In the genomic region with DNA sequence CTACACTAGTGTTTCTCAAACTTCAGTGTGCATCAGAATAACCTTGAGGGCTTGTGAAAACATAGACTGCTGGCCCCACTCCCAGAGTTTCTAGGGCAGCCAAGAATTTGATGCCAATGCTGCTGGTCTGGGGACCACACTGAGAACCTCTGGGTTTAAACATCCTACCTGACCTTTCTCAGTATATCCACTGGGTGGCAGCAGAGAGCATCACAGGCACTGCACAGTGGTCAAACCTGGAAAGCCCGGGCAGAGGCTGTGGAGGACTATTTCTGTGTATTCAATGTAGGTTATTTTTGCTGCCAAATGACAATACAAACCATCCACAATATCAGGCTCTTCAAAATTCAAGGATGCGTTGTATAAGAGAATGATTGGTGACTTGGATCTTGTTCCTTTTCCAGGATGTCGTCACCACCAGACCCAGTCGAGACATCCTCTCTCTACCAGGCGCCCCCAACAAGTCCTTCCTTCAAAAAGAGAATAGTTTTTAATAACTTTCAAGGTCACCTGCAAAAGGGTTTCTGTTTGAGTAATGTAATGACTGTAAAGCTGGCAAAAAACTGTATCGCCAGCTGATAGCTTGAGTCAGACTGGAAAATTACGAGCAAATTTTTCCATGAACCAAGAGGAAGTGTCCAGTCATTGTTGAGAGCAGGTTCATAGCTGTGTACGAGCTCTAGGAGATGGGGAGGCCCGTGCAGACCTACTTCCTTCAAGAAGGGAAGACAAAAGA, we compare ENCODE assay signal across 8 cellular contexts. TPM values are rescaled to one million over a fixed set of nuclear protein-coding genes. Genes with fewer than 3 reads are reported as not detected.
A peak's percentile ranks its signal among the peaks of the same experiment; 100 is the strongest.
DNase-seq lines count a peak whose midpoint lies in the region; ATAC-seq and TF ChIP-seq lines count a peak whose summit lies in the region.

No MANE protein-coding gene starts in this region.

- CTCF ChIA-PET in MCF 10A (lab: Yijun Ruan, JAX), result interaction anchor here (0.6 to 17.5 kb wide), 44 partner anchors 9 to 663 kb away, joined by 3 to 297 read pairs (median 4); a partner anchor contains a TSS

- no peaks in the 10 kb centered on the region for H3K27me3 Mint-ChIP-seq in MCF 10A (ENCODE audit: insufficient read depth, unreplicated experiment)

- no TSS peak for BruUV-seq in MCF 10A (replicated peaks; lab: Mats Ljungman, UMichigan)

- no peak overlapping the region for H3K27ac Mint-ChIP-seq in MCF 10A (ENCODE audit: low read depth, unreplicated experiment)

- no peaks in the 10 kb centered on the region for H3K36me3 Mint-ChIP-seq in MCF 10A (ENCODE audit: insufficient read depth, unreplicated experiment)

- ATAC-seq in GM18858 (IDR thresholded peaks at IDR 0.05; ENCODE audit: unreplicated experiment) (peak; percentile 85), HG03045 (IDR thresholded peaks at IDR 0.05; ENCODE audit: unreplicated experiment) (peak; percentile 86)

- DNase-seq in AG08395 (ENCODE audit: low spot score) (peak; percentile 80), NCI-H2171 (lab: John Stamatoyannopoulos, UW) (peak; percentile 22), MCF 10A (ENCODE audit: unreplicated experiment) (peak; percentile 87), islet precursor cell (peak; percentile 79)
- peak; percentile 29 to 55 for DNase-seq in stimulated activated CD4-positive, alpha-beta T cell treated with anti-CD3 and anti-CD28 coated beads, Interleukin-1b, Interleukin-23, amount 100 ng/mL, for 4 hours (ENCODE audit: low read depth in 2 of 2)

- H3K27ac ChIP-seq in VCaP, result peak overlapping the region; percentile 34

- intact Hi-C loops in MCF 10A (cut with micrococcal nuclease), result loop anchor here (1.0 to 2.0 kb wide), 4 partner anchors 51 to 621 kb away; a partner anchor contains a TSS

- TF ChIP-seq CTCF in VCaP (conservative IDR thresholded peaks at IDR 0.05) (peak; percentile 94), MCF 10A (IDR thresholded peaks at IDR 0.05; ENCODE audit: unreplicated experiment) (peak; percentile 86)

- peaks cover 18% of the 10 kb centered on the region for H3K4me1 Mint-ChIP-seq in MCF 10A (ENCODE audit: insufficient read depth, unreplicated experiment)

- H3K4me3 Mint-ChIP-seq in MCF 10A (ENCODE audit: unreplicated experiment), result no peak overlapping the region

- POLR2A ChIA-PET in MCF 10A (lab: Yijun Ruan, JAX), result interaction anchor here (1.1 to 2.0 kb wide), 4 partner anchors 47 to 146 kb away, joined by 4 to 23 read pairs (median 12); no protein-coding TSS in a partner anchor

- H3K9me3 Mint-ChIP-seq in MCF 10A (ENCODE audit: unreplicated experiment), result no peaks in the 10 kb centered on the region

RNA-seq across cellular contexts. Expression of a gene that starts 30.6 kb away (rescaled TPM):
- 0.96 and 1.3 TPM in 2 replicates for total RNA-seq in MCF 10A (2022)

Comparison
In these comparisons a context has a peak if more than half of its experiments do, and no peak if none do; other contexts are left out.
1. Peak in every context shown above with its lines: DNase-seq, ATAC-seq and H3K27ac ChIP-seq.
2. DNase-seq: peak in every context shown above with its lines; median percentile 87 in MCF 10A; 80 in AG08395; 79 in islet precursor cell; 42 in stimulated activated CD4-positive, alpha-beta T cell treated with anti-CD3 and anti-CD28 coated beads, Interleukin-1b, Interleukin-23, amount 100 ng/mL, for 4 hours; 22 in NCI-H2171.